ENCODE assay signal across 25 cellular contexts in the genomic region with DNA sequence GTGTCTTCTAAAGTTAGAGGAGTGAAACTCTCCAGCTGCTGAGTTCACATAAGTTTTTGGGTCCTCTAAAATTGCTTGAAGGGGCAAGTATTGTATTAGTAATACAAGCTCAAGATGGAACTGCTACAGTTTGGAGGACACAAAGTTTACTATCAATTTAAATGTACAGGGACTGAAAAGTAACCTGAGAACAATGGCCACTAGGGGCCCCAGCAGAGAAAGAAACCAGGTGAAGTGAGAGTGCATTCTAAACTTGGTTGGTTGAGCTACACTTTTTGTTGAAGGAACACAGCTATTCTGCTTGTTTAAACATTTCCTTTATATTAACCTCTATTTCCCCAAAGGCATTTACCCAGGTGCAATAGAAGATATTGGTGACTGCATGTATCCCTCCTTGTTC.
DNase-seq lines count a peak whose midpoint lies in the region; ATAC-seq, FAIRE-seq and TF ChIP-seq lines count a peak whose summit lies in the region.
"Had no signal": no experiment of that assay in that cellular context is flagged by ENCODE, and none has a peak within 500 bp of the region (broad histone marks: within the 10 kb centered on the region; RNA-seq: fewer than 3 reads in every experiment).

No MANE protein-coding gene starts in this region.

- no peak for FAIRE-seq in urothelium cell line (lab: Jason Lieb, UNC)
- FAIRE-seq: HTR-8/SVneo had no signal

- no peak overlapping the region for H3K4me3 ChIP-seq in GM23338
- H3K4me3 ChIP-seq: colonic mucosa, esophagus muscularis mucosa, heart left ventricle, Peyer's patch had no signal

- peaks cover 11% of the 10 kb centered on the region; the same call in 1 of the 2 replicates for H3K9me2 ChIP-seq in GM23338 (ENCODE audit: insufficient read depth)

- ATAC-seq in GM23338 (no peak), GM21786 (IDR thresholded peaks at IDR 0.05; ENCODE audit: unreplicated experiment) (no peak), GM18517 (IDR thresholded peaks at IDR 0.05; ENCODE audit: unreplicated experiment) (no peak)
- ATAC-seq: activated CD4-positive, CD25-positive, alpha-beta regulatory T cell treated with anti-CD3 and anti-CD28 coated beads, Interleukin-2, amount 50 U/mL, for 24 hours; foreskin keratinocyte; heart left ventricle; stimulated activated naive B cell treated with anti-CD40 and anti-IgM and Interleukin-4, amounts not matched to agents 10 μg/mL and 1 μg/mL and 100 μg/mL, for 72 hours had no signal

- H3K4me2 ChIP-seq in GM23338, result no peak overlapping the region
- H3K4me2 ChIP-seq: KMS-11 had no signal

- H3K27me3 ChIP-seq in GM23338 (ENCODE audit: insufficient read depth), result no peaks in the 10 kb centered on the region
- H3K27me3 ChIP-seq: colonic mucosa, esophagus muscularis mucosa, foreskin keratinocyte, heart left ventricle, Peyer's patch had no signal

- H3K27ac Mint-ChIP-seq in GM23338 (no peak overlapping the region), endothelial cell (ENCODE audit: unreplicated experiment) (no peak overlapping the region), neural crest cell (ENCODE audit: unreplicated experiment) (no peak overlapping the region)
- H3K27ac Mint-ChIP-seq: stimulated activated naive B cell treated with anti-CD40 and anti-IgM and Interleukin-4, amounts not matched to agents 10 μg/mL and 1 μg/mL and 100 μg/mL, for 72 hours had no signal

- no peaks in the 10 kb centered on the region for H3K4me1 Mint-ChIP-seq in GM23338
- H3K4me1 Mint-ChIP-seq in endothelial cell (ENCODE audit: unreplicated experiment), result no peaks in the 10 kb centered on the region
- H3K4me1 Mint-ChIP-seq in neural crest cell, result no peaks in the 10 kb centered on the region
- H3K4me1 Mint-ChIP-seq: activated naive CD4-positive, alpha-beta T cell treated with anti-CD3 and anti-CD28 coated beads, Interleukin-2, amount 10 ng/mL, durations not matched to agents 7 days and 5 days; stimulated activated naive B cell treated with anti-CD40 and anti-IgM and Interleukin-4, amounts not matched to agents 10 μg/mL and 1 μg/mL and 100 μg/mL, for 72 hours had no signal

- no peaks in the 10 kb centered on the region for H3K4me1 ChIP-seq in GM23338 (ENCODE audit: insufficient read depth)
- H3K4me1 ChIP-seq: colonic mucosa, esophagus muscularis mucosa, foreskin keratinocyte, heart left ventricle, Peyer's patch had no signal

- H3K27me3 Mint-ChIP-seq in GM23338 (ENCODE audit: insufficient read depth, low read depth, poor library complexity), result no peaks in the 10 kb centered on the region
- no peaks in the 10 kb centered on the region for H3K27me3 Mint-ChIP-seq in endothelial cell (ENCODE audit: unreplicated experiment)
- no peaks in the 10 kb centered on the region for H3K27me3 Mint-ChIP-seq in neural crest cell (ENCODE audit: low read depth)
- H3K27me3 Mint-ChIP-seq: activated naive CD4-positive, alpha-beta T cell treated with anti-CD3 and anti-CD28 coated beads, Interleukin-2, amount 10 ng/mL, durations not matched to agents 7 days and 5 days; stimulated activated naive B cell treated with anti-CD40 and anti-IgM and Interleukin-4, amounts not matched to agents 10 μg/mL and 1 μg/mL and 100 μg/mL, for 72 hours had no signal

- no peaks in the 10 kb centered on the region for H3F3A ChIP-seq in GM23338 (replicated peaks; ENCODE audit: low read depth)

- H3K27ac ChIP-seq in GM23338 (ENCODE audit: low read depth), result no peak overlapping the region
- H3K27ac ChIP-seq: colonic mucosa, esophagus muscularis mucosa, foreskin keratinocyte, heart left ventricle, KMS-11, Peyer's patch had no signal

- H3K36me3 Mint-ChIP-seq in GM23338 (ENCODE audit: low read depth), result peaks cover 8% of the 10 kb centered on the region; the same call in 2 of the 3 replicates
- H3K36me3 Mint-ChIP-seq in endothelial cell (ENCODE audit: low read depth, unreplicated experiment), result no peaks in the 10 kb centered on the region
- H3K36me3 Mint-ChIP-seq in neural crest cell (ENCODE audit: low read depth), result no peaks in the 10 kb centered on the region
- H3K36me3 Mint-ChIP-seq: activated naive CD4-positive, alpha-beta T cell treated with anti-CD3 and anti-CD28 coated beads, Interleukin-2, amount 10 ng/mL, durations not matched to agents 7 days and 5 days; stimulated activated naive B cell treated with anti-CD40 and anti-IgM and Interleukin-4, amounts not matched to agents 10 μg/mL and 1 μg/mL and 100 μg/mL, for 72 hours had no signal

- H3K36me3 ChIP-seq in GM23338 (ENCODE audit: insufficient read depth), result no peaks in the 10 kb centered on the region
- H3K36me3 ChIP-seq: colonic mucosa, esophagus muscularis mucosa, heart left ventricle, Peyer's patch had no signal

- DNase-seq in GM23338 (ENCODE audit: low spot score), result peak; percentile 3
- peak; percentile 0 for DNase-seq in NAMALWA (ENCODE audit: low spot score)
- DNase-seq in endothelial cell (ENCODE audit: low spot score), result no peak
- no peak for DNase-seq in neural crest cell (ENCODE audit: low read depth, low spot score)
- DNase-seq in dedifferentiated amniotic fluid mesenchymal stem cell (ENCODE audit: extremely low spot score), result no peak
- DNase-seq in urothelium cell line (ENCODE audit: low spot score), result no peak
- DNase-seq: activated CD4-positive, alpha-beta T cell treated with anti-CD3 and anti-CD28 coated beads, Interleukin-2, amount 50 U/mL, for 48 hours; activated naive CD4-positive, alpha-beta T cell treated with anti-CD3 and anti-CD28 coated beads, Interleukin-2, amount 10 ng/mL, durations not matched to agents 7 days and 5 days; C1 segment of cervical spinal cord; colonic mucosa; effector memory CD4-positive, alpha-beta T cell; foreskin keratinocyte; H7; heart left ventricle; NCI-H187; NCI-H526 treated with DMSO at 0.1 percent for 48 hours; Peyer's patch; SIG-M5; stimulated activated naive B cell treated with anti-CD40 and anti-IgM and Interleukin-4, amounts not matched to agents 10 μg/mL and 1 μg/mL and 100 μg/mL, for 72 hours had no signal

- H3K9me3 Mint-ChIP-seq in GM23338 (peaks cover 11% of the 10 kb centered on the region), endothelial cell (ENCODE audit: unreplicated experiment) (no peaks in the 10 kb centered on the region), neural crest cell (no peaks in the 10 kb centered on the region)

- H3K79me2 ChIP-seq in GM23338 (replicated peaks; ENCODE audit: insufficient read depth), result no peaks in the 10 kb centered on the region

- TF ChIP-seq CTCF in GM23338 (conservative IDR thresholded peaks at IDR 0.05; ENCODE audit: low read depth in 2 of 2) (peak; percentile 31 to 36), endothelial cell (IDR thresholded peaks at IDR 0.05; ENCODE audit: unreplicated experiment) (peak; percentile 15), neural crest cell (conservative IDR thresholded peaks at IDR 0.05) (peak; percentile 41)

- no peaks in the 10 kb centered on the region for H4K20me1 ChIP-seq in GM23338 (replicated peaks; ENCODE audit: insufficient read depth)

- no peak overlapping the region for H2AFZ ChIP-seq in GM23338

- H3K4me3 Mint-ChIP-seq in GM23338, result no peak overlapping the region
- H3K4me3 Mint-ChIP-seq in endothelial cell (ENCODE audit: unreplicated experiment), result no peak overlapping the region
- no peak overlapping the region for H3K4me3 Mint-ChIP-seq in neural crest cell
- H3K4me3 Mint-ChIP-seq: activated naive CD4-positive, alpha-beta T cell treated with anti-CD3 and anti-CD28 coated beads, Interleukin-2, amount 10 ng/mL, durations not matched to agents 7 days and 5 days; stimulated activated naive B cell treated with anti-CD40 and anti-IgM and Interleukin-4, amounts not matched to agents 10 μg/mL and 1 μg/mL and 100 μg/mL, for 72 hours had no signal

TF ChIP-seq in GM23338, 12 proteins besides CTCF, POLR2A, EP300 and RAD21:
- TF ChIP-seq POLR2AphosphoS5 (IDR thresholded peaks at IDR 0.05; ENCODE audit: low read depth) (no peak), JUNB (IDR thresholded peaks at IDR 0.05; ENCODE audit: unreplicated experiment) (no peak)
TF ChIP-seq in GM23338: peak in this region for 0.

Comparison
In these comparisons a context has a peak if more than half of its experiments do, and no peak if none do; other contexts are left out.
1. DNase-seq: peak in GM23338 (single experiment) and NAMALWA (single experiment); none in endothelial cell (single experiment), neural crest cell (single experiment), dedifferentiated amniotic fluid mesenchymal stem cell (single experiment) and urothelium cell line (single experiment).
2. Peak in every context shown above with its lines, with median percentiles within 50 percentile points of each other: CTCF ChIP-seq.